ENCODE assay signal across 8 cellular contexts in genomic region chr2:240983361-240983995, GRCh38.
DNase-seq lines count a peak whose midpoint lies in the region; ATAC-seq and TF ChIP-seq lines count a peak whose summit lies in the region.

No MANE protein-coding gene starts in this region.

- TF ChIP-seq CTCF in GM13976 (IDR thresholded peaks at IDR 0.05; ENCODE audit: borderline replicate concordance, control extremely low read depth, extremely low read depth, insufficient read depth, missing control alignments): peak; percentile 72

- in situ Hi-C loops in GM13976 (cut with MboI; ENCODE audit: low sequenced_read_pairs, unreplicated experiment): no loop called here

- DNase-seq in GM13976 (ENCODE audit: low spot score) (peak; percentile 81), NCI-H226 (peak; percentile 28), iPS DF 4.7 (ENCODE audit: extremely low read depth, low spot score) (peak; percentile 53), AML-193 (lab: John Stamatoyannopoulos, UW) (no peak)
- DNase-seq in activated naive CD4-positive, alpha-beta T cell treated with anti-CD3 and anti-CD28 coated beads, Interleukin-2, amount 50 U/mL, for 16 hours: peak; percentile 21
- DNase-seq in stimulated activated CD8-positive, alpha-beta memory T cell treated with anti-CD3 and anti-CD28 coated beads, Interleukin-7, amount 100 ng/mL, for 1 hour (ENCODE audit: low read depth in 2 of 2): peak; percentile 12 to 24

- ATAC-seq in GM19351 (IDR thresholded peaks at IDR 0.05; ENCODE audit: unreplicated experiment) (no peak), HG02798 (IDR thresholded peaks at IDR 0.05; ENCODE audit: poor library complexity, unreplicated experiment) (no peak)

Comparison
In these comparisons a context has a peak if more than half of its experiments do, and no peak if none do; other contexts are left out.
1. DNase-seq: peak in GM13976 (single experiment), NCI-H226 (single experiment), activated naive CD4-positive, alpha-beta T cell treated with anti-CD3 and anti-CD28 coated beads, Interleukin-2, amount 50 U/mL, for 16 hours (single experiment), iPS DF 4.7 (single experiment) and stimulated activated CD8-positive, alpha-beta memory T cell treated with anti-CD3 and anti-CD28 coated beads, Interleukin-7, amount 100 ng/mL, for 1 hour (2 of 2); none in AML-193 (0 of 2).